ENCODE assay signal across 1 cellular context in the genomic region with DNA sequence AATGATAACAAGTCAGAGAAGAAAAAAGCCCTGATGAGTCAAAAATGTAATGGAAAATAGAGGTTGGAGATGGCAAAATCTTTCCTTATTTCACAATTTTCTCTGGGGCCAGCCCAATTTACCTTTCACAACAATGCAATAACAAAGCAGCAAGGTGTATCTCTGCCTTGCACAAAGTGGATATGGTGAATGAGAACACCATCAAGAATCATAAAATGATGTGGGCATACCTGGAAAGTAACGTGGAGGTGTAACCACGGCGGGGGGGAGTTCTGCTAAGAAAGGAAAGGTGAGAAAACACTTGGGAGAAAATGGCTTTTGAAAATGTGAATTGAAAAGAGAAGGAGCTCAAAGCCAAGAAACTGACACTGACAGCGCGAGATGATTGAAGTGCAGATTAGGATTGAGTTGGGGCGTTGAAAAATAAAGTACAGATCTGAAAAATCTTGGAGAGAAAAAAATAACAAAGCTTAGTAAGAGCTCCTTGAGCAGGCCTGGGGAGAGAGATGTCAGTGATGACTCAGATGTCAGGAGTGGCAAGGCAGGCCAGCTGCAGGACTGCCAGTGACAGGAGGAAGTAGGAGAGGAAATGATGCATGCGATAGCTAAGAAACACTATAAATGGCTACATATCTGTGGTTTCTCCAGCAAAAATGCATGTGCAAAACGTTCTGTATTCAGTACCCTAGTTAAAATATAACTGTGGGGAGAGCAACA.
TF ChIP-seq lines count a peak whose summit lies in the region.

No MANE protein-coding gene starts in this region.

TF ChIP-seq in K562, 482 proteins besides CTCF, POLR2A, EP300 and RAD21 (continued from another document and continues in another):
- TF ChIP-seq, protein P1, sequence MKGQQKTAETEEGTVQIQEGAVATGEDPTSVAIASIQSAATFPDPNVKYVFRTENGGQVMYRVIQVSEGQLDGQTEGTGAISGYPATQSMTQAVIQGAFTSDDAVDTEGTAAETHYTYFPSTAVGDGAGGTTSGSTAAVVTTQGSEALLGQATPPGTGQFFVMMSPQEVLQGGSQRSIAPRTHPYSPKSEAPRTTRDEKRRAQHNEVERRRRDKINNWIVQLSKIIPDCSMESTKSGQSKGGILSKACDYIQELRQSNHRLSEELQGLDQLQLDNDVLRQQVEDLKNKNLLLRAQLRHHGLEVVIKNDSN (CRISPR knock-in tag; IDR thresholded peaks at IDR 0.05) = no peak
- TF ChIP-seq MED1 (CRISPR knock-in tag; IDR thresholded peaks at IDR 0.05; ENCODE audit: borderline replicate concordance) = no peak
- TF ChIP-seq TAF9B (IDR thresholded peaks at IDR 0.05; ENCODE audit: partially characterized antibody) = peak; percentile 85
- peak in 1 of 2 experiments; percentile 85; a peak in 3 of 4 replicates for TF ChIP-seq TEAD1 (CRISPR knock-in tag; IDR thresholded peaks at IDR 0.05)
- TF ChIP-seq, protein P2, sequence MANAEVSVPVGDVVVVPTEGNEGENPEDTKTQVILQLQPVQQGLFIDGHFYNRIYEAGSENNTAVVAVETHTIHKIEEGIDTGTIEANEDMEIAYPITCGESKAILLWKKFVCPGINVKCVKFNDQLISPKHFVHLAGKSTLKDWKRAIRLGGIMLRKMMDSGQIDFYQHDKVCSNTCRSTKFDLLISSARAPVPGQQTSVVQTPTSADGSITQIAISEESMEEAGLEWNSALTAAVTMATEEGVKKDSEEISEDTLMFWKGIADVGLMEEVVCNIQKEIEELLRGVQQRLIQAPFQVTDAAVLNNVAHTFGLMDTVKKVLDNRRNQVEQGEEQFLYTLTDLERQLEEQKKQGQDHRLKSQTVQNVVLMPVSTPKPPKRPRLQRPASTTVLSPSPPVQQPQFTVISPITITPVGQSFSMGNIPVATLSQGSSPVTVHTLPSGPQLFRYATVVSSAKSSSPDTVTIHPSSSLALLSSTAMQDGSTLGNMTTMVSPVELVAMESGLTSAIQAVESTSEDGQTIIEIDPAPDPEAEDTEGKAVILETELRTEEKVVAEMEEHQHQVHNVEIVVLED (CRISPR knock-in tag; IDR thresholded peaks at IDR 0.05) = no peak
- no peak for TF ChIP-seq ZNF561 (CRISPR knock-in tag; conservative IDR thresholded peaks at IDR 0.05)
- TF ChIP-seq SP1 (CRISPR knock-in tag; IDR thresholded peaks at IDR 0.05) = no peak
- TF ChIP-seq PRDM10 (IDR thresholded peaks at IDR 0.05; ENCODE audit: partially characterized antibody) = no peak
- peak; percentile 73 for TF ChIP-seq BHLHE40 (IDR thresholded peaks at IDR 0.05; ENCODE audit: low read length)
- TF ChIP-seq, protein P3, sequence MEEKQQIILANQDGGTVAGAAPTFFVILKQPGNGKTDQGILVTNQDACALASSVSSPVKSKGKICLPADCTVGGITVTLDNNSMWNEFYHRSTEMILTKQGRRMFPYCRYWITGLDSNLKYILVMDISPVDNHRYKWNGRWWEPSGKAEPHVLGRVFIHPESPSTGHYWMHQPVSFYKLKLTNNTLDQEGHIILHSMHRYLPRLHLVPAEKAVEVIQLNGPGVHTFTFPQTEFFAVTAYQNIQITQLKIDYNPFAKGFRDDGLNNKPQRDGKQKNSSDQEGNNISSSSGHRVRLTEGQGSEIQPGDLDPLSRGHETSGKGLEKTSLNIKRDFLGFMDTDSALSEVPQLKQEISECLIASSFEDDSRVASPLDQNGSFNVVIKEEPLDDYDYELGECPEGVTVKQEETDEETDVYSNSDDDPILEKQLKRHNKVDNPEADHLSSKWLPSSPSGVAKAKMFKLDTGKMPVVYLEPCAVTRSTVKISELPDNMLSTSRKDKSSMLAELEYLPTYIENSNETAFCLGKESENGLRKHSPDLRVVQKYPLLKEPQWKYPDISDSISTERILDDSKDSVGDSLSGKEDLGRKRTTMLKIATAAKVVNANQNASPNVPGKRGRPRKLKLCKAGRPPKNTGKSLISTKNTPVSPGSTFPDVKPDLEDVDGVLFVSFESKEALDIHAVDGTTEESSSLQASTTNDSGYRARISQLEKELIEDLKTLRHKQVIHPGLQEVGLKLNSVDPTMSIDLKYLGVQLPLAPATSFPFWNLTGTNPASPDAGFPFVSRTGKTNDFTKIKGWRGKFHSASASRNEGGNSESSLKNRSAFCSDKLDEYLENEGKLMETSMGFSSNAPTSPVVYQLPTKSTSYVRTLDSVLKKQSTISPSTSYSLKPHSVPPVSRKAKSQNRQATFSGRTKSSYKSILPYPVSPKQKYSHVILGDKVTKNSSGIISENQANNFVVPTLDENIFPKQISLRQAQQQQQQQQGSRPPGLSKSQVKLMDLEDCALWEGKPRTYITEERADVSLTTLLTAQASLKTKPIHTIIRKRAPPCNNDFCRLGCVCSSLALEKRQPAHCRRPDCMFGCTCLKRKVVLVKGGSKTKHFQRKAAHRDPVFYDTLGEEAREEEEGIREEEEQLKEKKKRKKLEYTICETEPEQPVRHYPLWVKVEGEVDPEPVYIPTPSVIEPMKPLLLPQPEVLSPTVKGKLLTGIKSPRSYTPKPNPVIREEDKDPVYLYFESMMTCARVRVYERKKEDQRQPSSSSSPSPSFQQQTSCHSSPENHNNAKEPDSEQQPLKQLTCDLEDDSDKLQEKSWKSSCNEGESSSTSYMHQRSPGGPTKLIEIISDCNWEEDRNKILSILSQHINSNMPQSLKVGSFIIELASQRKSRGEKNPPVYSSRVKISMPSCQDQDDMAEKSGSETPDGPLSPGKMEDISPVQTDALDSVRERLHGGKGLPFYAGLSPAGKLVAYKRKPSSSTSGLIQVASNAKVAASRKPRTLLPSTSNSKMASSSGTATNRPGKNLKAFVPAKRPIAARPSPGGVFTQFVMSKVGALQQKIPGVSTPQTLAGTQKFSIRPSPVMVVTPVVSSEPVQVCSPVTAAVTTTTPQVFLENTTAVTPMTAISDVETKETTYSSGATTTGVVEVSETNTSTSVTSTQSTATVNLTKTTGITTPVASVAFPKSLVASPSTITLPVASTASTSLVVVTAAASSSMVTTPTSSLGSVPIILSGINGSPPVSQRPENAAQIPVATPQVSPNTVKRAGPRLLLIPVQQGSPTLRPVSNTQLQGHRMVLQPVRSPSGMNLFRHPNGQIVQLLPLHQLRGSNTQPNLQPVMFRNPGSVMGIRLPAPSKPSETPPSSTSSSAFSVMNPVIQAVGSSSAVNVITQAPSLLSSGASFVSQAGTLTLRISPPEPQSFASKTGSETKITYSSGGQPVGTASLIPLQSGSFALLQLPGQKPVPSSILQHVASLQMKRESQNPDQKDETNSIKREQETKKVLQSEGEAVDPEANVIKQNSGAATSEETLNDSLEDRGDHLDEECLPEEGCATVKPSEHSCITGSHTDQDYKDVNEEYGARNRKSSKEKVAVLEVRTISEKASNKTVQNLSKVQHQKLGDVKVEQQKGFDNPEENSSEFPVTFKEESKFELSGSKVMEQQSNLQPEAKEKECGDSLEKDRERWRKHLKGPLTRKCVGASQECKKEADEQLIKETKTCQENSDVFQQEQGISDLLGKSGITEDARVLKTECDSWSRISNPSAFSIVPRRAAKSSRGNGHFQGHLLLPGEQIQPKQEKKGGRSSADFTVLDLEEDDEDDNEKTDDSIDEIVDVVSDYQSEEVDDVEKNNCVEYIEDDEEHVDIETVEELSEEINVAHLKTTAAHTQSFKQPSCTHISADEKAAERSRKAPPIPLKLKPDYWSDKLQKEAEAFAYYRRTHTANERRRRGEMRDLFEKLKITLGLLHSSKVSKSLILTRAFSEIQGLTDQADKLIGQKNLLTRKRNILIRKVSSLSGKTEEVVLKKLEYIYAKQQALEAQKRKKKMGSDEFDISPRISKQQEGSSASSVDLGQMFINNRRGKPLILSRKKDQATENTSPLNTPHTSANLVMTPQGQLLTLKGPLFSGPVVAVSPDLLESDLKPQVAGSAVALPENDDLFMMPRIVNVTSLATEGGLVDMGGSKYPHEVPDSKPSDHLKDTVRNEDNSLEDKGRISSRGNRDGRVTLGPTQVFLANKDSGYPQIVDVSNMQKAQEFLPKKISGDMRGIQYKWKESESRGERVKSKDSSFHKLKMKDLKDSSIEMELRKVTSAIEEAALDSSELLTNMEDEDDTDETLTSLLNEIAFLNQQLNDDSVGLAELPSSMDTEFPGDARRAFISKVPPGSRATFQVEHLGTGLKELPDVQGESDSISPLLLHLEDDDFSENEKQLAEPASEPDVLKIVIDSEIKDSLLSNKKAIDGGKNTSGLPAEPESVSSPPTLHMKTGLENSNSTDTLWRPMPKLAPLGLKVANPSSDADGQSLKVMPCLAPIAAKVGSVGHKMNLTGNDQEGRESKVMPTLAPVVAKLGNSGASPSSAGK (IDR thresholded peaks at IDR 0.05) = no peak
- peak; percentile 98 for TF ChIP-seq DPF2 (IDR thresholded peaks at IDR 0.05)
- TF ChIP-seq ZNF584 (CRISPR knock-in tag; IDR thresholded peaks at IDR 0.05; ENCODE audit: low read depth) = peak; percentile 22; the same call in 1 of the 2 replicates
- TF ChIP-seq SRSF9 (IDR thresholded peaks at IDR 0.05; ENCODE audit: borderline replicate concordance, low read depth, low read length) = no peak
- TF ChIP-seq CCAR2 (IDR thresholded peaks at IDR 0.05; ENCODE audit: low read depth, low read length) = no peak
- TF ChIP-seq EZH2 (IDR thresholded peaks at IDR 0.05; ENCODE audit: borderline replicate concordance, low read depth, low read length) = no peak
- TF ChIP-seq TARDBP (IDR thresholded peaks at IDR 0.05) = no peak
- no peak for TF ChIP-seq NELFE (IDR thresholded peaks at IDR 0.05; ENCODE audit: insufficient read depth, insufficient read length)
- TF ChIP-seq EWSR1 (IDR thresholded peaks at IDR 0.05; ENCODE audit: borderline replicate concordance, low read depth, partially characterized antibody) = no peak
- TF ChIP-seq FOXP1 (CRISPR knock-in tag; IDR thresholded peaks at IDR 0.05) = no peak
- no peak for TF ChIP-seq NFXL1 (CRISPR knock-in tag; IDR thresholded peaks at IDR 0.05)
- TF ChIP-seq, protein P4, sequence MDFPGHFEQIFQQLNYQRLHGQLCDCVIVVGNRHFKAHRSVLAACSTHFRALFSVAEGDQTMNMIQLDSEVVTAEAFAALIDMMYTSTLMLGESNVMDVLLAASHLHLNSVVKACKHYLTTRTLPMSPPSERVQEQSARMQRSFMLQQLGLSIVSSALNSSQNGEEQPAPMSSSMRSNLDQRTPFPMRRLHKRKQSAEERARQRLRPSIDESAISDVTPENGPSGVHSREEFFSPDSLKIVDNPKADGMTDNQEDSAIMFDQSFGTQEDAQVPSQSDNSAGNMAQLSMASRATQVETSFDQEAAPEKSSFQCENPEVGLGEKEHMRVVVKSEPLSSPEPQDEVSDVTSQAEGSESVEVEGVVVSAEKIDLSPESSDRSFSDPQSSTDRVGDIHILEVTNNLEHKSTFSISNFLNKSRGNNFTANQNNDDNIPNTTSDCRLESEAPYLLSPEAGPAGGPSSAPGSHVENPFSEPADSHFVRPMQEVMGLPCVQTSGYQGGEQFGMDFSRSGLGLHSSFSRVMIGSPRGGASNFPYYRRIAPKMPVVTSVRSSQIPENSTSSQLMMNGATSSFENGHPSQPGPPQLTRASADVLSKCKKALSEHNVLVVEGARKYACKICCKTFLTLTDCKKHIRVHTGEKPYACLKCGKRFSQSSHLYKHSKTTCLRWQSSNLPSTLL (IDR thresholded peaks at IDR 0.05) = no peak
- no peak for TF ChIP-seq ZNF239 (CRISPR knock-in tag; IDR thresholded peaks at IDR 0.05)
- no peak for TF ChIP-seq CLOCK (CRISPR knock-in tag; IDR thresholded peaks at IDR 0.05; ENCODE audit: borderline replicate concordance)
- TF ChIP-seq FOXP4 (CRISPR knock-in tag; IDR thresholded peaks at IDR 0.05; ENCODE audit: borderline replicate concordance) = no peak
- no peak for TF ChIP-seq CBX5 (IDR thresholded peaks at IDR 0.05; ENCODE audit: borderline replicate concordance, low read depth)
- no peak for TF ChIP-seq FOXJ3 (CRISPR knock-in tag; IDR thresholded peaks at IDR 0.05)
- no peak for TF ChIP-seq ZNF23 (CRISPR knock-in tag; IDR thresholded peaks at IDR 0.05)
